8 cellular contexts compared by ENCODE assay signal in the genomic region with DNA sequence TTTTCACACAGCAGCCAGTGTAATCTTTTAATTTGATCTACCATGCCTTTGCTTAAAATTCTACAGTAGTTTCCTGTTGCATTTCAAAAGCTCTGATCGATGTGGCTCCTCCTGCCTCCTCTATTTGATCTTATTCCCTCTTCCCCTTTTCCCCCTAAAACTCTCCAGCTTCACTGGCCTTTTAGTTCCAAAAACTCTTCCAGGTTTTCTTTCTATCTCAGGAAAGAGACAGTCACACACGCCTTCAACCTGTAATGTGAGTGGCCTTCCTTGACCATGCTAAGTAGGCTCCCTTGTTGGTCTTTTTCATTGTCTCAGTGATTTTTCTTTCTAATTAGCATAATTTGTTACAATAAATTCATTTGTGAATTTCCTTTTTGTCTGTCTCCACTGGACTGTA. TPM values are rescaled to one million over a fixed set of nuclear protein-coding genes. Genes with fewer than 3 reads are reported as not detected.
DNase-seq lines count a peak whose midpoint lies in the region; ATAC-seq and TF ChIP-seq lines count a peak whose summit lies in the region.

No MANE protein-coding gene starts in this region.

- ATAC-seq in WTC11 (no peak; the same call in 1 of the 2 replicates), HG02970 (IDR thresholded peaks at IDR 0.05; ENCODE audit: low FRiP score, unreplicated experiment) (no peak)

- in situ Hi-C loops in GM13977 (cut with MboI; ENCODE audit: low pct_unique_long_range_greater_than_20kb, low sequenced_read_pairs, unreplicated experiment): no loop called here

- peaks cover 16% of the 10 kb centered on the region for H3K4me1 Mint-ChIP-seq in activated T-cell treated with anti-CD3 and anti-CD28 coated beads, Interleukin-2, amount 50 U/mL, for 24 hours (ENCODE audit: low read depth)
- peaks cover 22% of the 10 kb centered on the region for H3K4me1 Mint-ChIP-seq in WTC11

- H3K27me3 ChIP-seq in thyroid gland: no peaks in the 10 kb centered on the region

- POLR2A ChIA-PET in WTC11 (lab: Charles Lee): no interaction called here

- TF ChIP-seq POLR2A in thyroid gland (IDR thresholded peaks at IDR 0.05): no peak

- H3K27me3 Mint-ChIP-seq in activated T-cell treated with anti-CD3 and anti-CD28 coated beads, Interleukin-2, amount 50 U/mL, for 24 hours: peaks cover 68% of the 10 kb centered on the region
- peaks cover 3% of the 10 kb centered on the region; the same call in 1 of the 2 replicates for H3K27me3 Mint-ChIP-seq in WTC11 (ENCODE audit: low read depth)

- CTCF ChIA-PET in WTC11 (lab: Charles Lee): no interaction called here

- H3K27ac ChIP-seq in thyroid gland: no peak overlapping the region

- H3K4me1 ChIP-seq in thyroid gland: peaks cover 0 to 4% of the 10 kb centered on the region in 2 donors

- no peaks in the 10 kb centered on the region for H3K9me3 ChIP-seq in thyroid gland

- H3K9me3 Mint-ChIP-seq in activated T-cell treated with anti-CD3 and anti-CD28 coated beads, Interleukin-2, amount 50 U/mL, for 24 hours: no peaks in the 10 kb centered on the region
- peaks cover 13% of the 10 kb centered on the region for H3K9me3 Mint-ChIP-seq in WTC11

- 24 to 31% methylated on average over 2 of the region's 2 CpGs for WGBS in thyroid gland, 2 donors

- peaks cover 3% of the 10 kb centered on the region for H3K36me3 Mint-ChIP-seq in activated T-cell treated with anti-CD3 and anti-CD28 coated beads, Interleukin-2, amount 50 U/mL, for 24 hours (ENCODE audit: low read depth)
- no peaks in the 10 kb centered on the region for H3K36me3 Mint-ChIP-seq in WTC11

- intact Hi-C loops in thyroid gland (cut with DNase I): no loop called here

- DNase-seq in activated T-cell treated with anti-CD3 and anti-CD28 coated beads, Interleukin-2, amount 50 U/mL, for 24 hours: no peak
- no peak for DNase-seq in activated T-cell treated with anti-CD3 and anti-CD28 coated beads, Interleukin-2, amount 50 U/mL, for 1 hour
- DNase-seq in WTC11 (ENCODE audit: low spot score): no peak
- DNase-seq in iPS-NIHi7 (ENCODE audit: extremely low spot score): peak; percentile 10
- DNase-seq in thyroid gland: no peak
- DNase-seq in stimulated activated CD8-positive, alpha-beta memory T cell treated with anti-CD3 and anti-CD28 coated beads, Interleukin-4, amount 100 ng/mL, for 48 hours: no peak
- DNase-seq in GM13977 (ENCODE audit: low spot score): no peak

- TF ChIP-seq CTCF in WTC11 (IDR thresholded peaks at IDR 0.05) (no peak), thyroid gland (IDR thresholded peaks at IDR 0.05) (no peak), GM13977 (IDR thresholded peaks at IDR 0.05; ENCODE audit: extremely low read depth, insufficient read depth, missing control alignments) (no peak)

- H3K36me3 ChIP-seq in thyroid gland: no peaks in the 10 kb centered on the region

- H3K4me3 ChIP-seq in thyroid gland (replicated peaks in 1 of 3): peak overlapping the region in 2 of 3 donors; percentile 54 to 73

- no peak overlapping the region for H3K27ac Mint-ChIP-seq in activated T-cell treated with anti-CD3 and anti-CD28 coated beads, Interleukin-2, amount 50 U/mL, for 24 hours
- H3K27ac Mint-ChIP-seq in WTC11: peak overlapping the region; percentile 52; the same call in 1 of the 2 replicates

- H3K4me3 Mint-ChIP-seq in activated T-cell treated with anti-CD3 and anti-CD28 coated beads, Interleukin-2, amount 50 U/mL, for 24 hours: peak overlapping the region; percentile 85
- peak overlapping the region; percentile 93 for H3K4me3 Mint-ChIP-seq in WTC11

TF ChIP-seq in WTC11, 78 proteins besides CTCF, POLR2A, EP300 and RAD21:
- TF ChIP-seq TCF7 (CRISPR knock-in tag; IDR thresholded peaks at IDR 0.05; ENCODE audit: low read depth) (no peak), JUN (CRISPR knock-in tag; IDR thresholded peaks at IDR 0.05) (no peak), PRDM15 (CRISPR knock-in tag; IDR thresholded peaks at IDR 0.05) (peak; percentile 77)

RNA-seq across cellular contexts. Expression of gene TEX9, which starts 1.0 kb away (rescaled TPM):
- total RNA-seq in WTC11 (2021) (10.2 to 12.2 TPM (median 11.1 TPM) in 3 replicates), thyroid gland (10 to 100 TPM; 29.9 to 49.2 (median 40.1) TPM)
